Comparison of ENCODE assay signal across 1 cellular context in the genomic region with DNA sequence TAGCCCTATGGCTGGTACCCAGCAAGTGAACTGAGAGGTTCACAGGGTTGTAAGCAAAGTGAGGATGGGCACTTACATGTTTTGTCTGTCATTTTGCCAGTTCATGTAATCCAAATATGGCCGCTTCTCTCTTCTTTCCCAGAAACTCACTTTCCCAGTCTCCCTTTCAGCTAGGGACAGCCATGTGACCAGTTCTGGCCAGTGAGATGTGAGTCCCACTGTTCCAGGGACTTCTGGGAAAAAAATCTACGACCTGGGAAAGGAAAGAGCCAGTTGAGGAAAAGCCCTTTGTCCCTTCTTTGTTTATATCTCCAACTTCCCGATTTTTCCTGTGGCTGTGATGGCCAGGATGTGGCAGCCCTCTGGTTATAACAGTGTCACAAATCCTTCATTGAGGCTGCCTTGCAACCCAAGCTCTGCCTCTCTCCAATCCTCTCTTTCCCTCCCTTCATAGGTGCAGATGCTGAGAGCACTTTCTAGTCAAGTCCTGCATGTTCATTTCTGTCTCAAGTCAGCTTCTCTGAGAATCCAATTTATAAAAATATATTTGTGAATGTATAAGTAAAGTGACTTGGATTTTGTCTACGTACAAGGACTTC.
TF ChIP-seq lines count a peak whose summit lies in the region.

No MANE protein-coding gene starts in this region.

TF ChIP-seq in HepG2, 621 proteins besides CTCF, POLR2A, EP300 and RAD21 (continued from another document and continues in another):
- TF ChIP-seq, protein P1, sequence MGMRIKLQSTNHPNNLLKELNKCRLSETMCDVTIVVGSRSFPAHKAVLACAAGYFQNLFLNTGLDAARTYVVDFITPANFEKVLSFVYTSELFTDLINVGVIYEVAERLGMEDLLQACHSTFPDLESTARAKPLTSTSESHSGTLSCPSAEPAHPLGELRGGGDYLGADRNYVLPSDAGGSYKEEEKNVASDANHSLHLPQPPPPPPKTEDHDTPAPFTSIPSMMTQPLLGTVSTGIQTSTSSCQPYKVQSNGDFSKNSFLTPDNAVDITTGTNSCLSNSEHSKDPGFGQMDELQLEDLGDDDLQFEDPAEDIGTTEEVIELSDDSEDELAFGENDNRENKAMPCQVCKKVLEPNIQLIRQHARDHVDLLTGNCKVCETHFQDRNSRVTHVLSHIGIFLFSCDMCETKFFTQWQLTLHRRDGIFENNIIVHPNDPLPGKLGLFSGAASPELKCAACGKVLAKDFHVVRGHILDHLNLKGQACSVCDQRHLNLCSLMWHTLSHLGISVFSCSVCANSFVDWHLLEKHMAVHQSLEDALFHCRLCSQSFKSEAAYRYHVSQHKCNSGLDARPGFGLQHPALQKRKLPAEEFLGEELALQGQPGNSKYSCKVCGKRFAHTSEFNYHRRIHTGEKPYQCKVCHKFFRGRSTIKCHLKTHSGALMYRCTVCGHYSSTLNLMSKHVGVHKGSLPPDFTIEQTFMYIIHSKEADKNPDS (CRISPR knock-in tag; IDR thresholded peaks at IDR 0.05): no peak
- TF ChIP-seq FOXC1 (CRISPR knock-in tag; IDR thresholded peaks at IDR 0.05; ENCODE audit: borderline replicate concordance): no peak
- TF ChIP-seq MLLT10 (CRISPR knock-in tag; IDR thresholded peaks at IDR 0.05): no peak
- no peak for TF ChIP-seq IRX3 (CRISPR knock-in tag; IDR thresholded peaks at IDR 0.05; ENCODE audit: borderline replicate concordance, low read depth)
- no peak for TF ChIP-seq RARG (CRISPR knock-in tag; IDR thresholded peaks at IDR 0.05; ENCODE audit: low read depth)
- TF ChIP-seq KMT2B (CRISPR knock-in tag; IDR thresholded peaks at IDR 0.05): no peak
- TF ChIP-seq SMAD3 (CRISPR knock-in tag; IDR thresholded peaks at IDR 0.05): no peak
- TF ChIP-seq ZFY (CRISPR knock-in tag; IDR thresholded peaks at IDR 0.05): no peak
- no peak for TF ChIP-seq DNMT3B (CRISPR knock-in tag; conservative IDR thresholded peaks at IDR 0.05)
- TF ChIP-seq GPN1 (CRISPR knock-in tag; IDR thresholded peaks at IDR 0.05; ENCODE audit: borderline replicate concordance): no peak
- TF ChIP-seq, protein P2, sequence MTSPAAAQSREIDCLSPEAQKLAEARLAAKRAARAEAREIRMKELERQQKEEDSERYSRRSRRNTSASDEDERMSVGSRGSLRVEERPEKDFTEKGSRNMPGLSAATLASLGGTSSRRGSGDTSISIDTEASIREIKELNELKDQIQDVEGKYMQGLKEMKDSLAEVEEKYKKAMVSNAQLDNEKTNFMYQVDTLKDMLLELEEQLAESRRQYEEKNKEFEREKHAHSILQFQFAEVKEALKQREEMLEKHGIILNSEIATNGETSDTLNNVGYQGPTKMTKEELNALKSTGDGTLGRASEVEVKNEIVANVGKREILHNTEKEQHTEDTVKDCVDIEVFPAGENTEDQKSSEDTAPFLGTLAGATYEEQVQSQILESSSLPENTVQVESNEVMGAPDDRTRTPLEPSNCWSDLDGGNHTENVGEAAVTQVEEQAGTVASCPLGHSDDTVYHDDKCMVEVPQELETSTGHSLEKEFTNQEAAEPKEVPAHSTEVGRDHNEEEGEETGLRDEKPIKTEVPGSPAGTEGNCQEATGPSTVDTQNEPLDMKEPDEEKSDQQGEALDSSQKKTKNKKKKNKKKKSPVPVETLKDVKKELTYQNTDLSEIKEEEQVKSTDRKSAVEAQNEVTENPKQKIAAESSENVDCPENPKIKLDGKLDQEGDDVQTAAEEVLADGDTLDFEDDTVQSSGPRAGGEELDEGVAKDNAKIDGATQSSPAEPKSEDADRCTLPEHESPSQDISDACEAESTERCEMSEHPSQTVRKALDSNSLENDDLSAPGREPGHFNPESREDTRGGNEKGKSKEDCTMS (CRISPR knock-in tag; conservative IDR thresholded peaks at IDR 0.05): no peak
- TF ChIP-seq, protein P3, sequence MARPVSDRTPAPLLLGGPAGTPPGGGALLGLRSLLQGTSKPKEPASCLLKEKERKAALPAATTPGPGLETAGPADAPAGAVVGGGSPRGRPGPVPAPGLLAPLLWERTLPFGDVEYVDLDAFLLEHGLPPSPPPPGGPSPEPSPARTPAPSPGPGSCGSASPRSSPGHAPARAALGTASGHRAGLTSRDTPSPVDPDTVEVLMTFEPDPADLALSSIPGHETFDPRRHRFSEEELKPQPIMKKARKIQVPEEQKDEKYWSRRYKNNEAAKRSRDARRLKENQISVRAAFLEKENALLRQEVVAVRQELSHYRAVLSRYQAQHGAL (CRISPR knock-in tag; IDR thresholded peaks at IDR 0.05; ENCODE audit: not compliant biosample characterization): no peak
- TF ChIP-seq ZNF598 (CRISPR knock-in tag; IDR thresholded peaks at IDR 0.05; ENCODE audit: borderline replicate concordance): no peak
- TF ChIP-seq ZNF143 (CRISPR knock-in tag; IDR thresholded peaks at IDR 0.05): peak; percentile 94
- TF ChIP-seq CHCHD3 (CRISPR knock-in tag; IDR thresholded peaks at IDR 0.05): no peak
- no peak for TF ChIP-seq ASH2L (IDR thresholded peaks at IDR 0.05; ENCODE audit: insufficient read length, low read depth, low read length)
- no peak for TF ChIP-seq ZNF510 (CRISPR knock-in tag; IDR thresholded peaks at IDR 0.05; ENCODE audit: low read depth)
- TF ChIP-seq, protein P4, sequence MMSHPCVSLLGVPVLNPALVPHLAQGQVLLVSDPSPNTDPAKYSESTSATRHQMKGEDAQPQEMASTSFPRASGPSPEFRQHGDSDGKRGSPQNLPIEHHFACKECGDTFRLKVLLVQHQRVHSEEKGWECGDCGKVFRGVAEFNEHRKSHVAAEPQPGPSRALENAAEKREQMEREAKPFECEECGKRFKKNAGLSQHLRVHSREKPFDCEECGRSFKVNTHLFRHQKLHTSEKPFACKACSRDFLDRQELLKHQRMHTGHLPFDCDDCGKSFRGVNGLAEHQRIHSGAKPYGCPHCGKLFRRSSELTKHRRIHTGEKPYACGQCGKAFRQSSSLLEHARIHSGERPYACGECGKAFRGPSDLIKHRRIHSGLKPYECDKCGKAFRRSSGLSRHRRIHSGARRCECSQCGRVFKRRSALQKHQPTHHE (CRISPR knock-in tag; IDR thresholded peaks at IDR 0.05; ENCODE audit: borderline replicate concordance): no peak
- TF ChIP-seq TBX3 (IDR thresholded peaks at IDR 0.05; ENCODE audit: borderline replicate concordance): no peak
- no peak for TF ChIP-seq ZBTB42 (CRISPR knock-in tag; IDR thresholded peaks at IDR 0.05)
- TF ChIP-seq, protein P5, sequence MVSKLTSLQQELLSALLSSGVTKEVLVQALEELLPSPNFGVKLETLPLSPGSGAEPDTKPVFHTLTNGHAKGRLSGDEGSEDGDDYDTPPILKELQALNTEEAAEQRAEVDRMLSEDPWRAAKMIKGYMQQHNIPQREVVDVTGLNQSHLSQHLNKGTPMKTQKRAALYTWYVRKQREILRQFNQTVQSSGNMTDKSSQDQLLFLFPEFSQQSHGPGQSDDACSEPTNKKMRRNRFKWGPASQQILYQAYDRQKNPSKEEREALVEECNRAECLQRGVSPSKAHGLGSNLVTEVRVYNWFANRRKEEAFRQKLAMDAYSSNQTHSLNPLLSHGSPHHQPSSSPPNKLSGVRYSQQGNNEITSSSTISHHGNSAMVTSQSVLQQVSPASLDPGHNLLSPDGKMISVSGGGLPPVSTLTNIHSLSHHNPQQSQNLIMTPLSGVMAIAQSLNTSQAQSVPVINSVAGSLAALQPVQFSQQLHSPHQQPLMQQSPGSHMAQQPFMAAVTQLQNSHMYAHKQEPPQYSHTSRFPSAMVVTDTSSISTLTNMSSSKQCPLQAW (CRISPR knock-in tag; IDR thresholded peaks at IDR 0.05): no peak
- no peak for TF ChIP-seq ZSCAN20 (CRISPR knock-in tag; IDR thresholded peaks at IDR 0.05; ENCODE audit: borderline replicate concordance)
- TF ChIP-seq, protein P6, sequence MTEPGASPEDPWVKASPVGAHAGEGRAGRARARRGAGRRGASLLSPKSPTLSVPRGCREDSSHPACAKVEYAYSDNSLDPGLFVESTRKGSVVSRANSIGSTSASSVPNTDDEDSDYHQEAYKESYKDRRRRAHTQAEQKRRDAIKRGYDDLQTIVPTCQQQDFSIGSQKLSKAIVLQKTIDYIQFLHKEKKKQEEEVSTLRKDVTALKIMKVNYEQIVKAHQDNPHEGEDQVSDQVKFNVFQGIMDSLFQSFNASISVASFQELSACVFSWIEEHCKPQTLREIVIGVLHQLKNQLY (CRISPR knock-in tag; IDR thresholded peaks at IDR 0.05): no peak
- TF ChIP-seq ZNF569 (CRISPR knock-in tag; IDR thresholded peaks at IDR 0.05; ENCODE audit: borderline replicate concordance): no peak
- TF ChIP-seq ZMYM4 (CRISPR knock-in tag; IDR thresholded peaks at IDR 0.05): peak; percentile 61; the same call in 1 of the 2 replicates
- no peak for TF ChIP-seq KLF11 (CRISPR knock-in tag; IDR thresholded peaks at IDR 0.05)
- TF ChIP-seq, protein P7, sequence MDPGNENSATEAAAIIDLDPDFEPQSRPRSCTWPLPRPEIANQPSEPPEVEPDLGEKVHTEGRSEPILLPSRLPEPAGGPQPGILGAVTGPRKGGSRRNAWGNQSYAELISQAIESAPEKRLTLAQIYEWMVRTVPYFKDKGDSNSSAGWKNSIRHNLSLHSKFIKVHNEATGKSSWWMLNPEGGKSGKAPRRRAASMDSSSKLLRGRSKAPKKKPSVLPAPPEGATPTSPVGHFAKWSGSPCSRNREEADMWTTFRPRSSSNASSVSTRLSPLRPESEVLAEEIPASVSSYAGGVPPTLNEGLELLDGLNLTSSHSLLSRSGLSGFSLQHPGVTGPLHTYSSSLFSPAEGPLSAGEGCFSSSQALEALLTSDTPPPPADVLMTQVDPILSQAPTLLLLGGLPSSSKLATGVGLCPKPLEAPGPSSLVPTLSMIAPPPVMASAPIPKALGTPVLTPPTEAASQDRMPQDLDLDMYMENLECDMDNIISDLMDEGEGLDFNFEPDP (CRISPR knock-in tag; conservative IDR thresholded peaks at IDR 0.05): no peak
- peak; percentile 45; the same call in 1 of the 2 replicates for TF ChIP-seq SUZ12 (IDR thresholded peaks at IDR 0.05; ENCODE audit: low read depth, low read length)
- TF ChIP-seq GABPA (IDR thresholded peaks at IDR 0.05; ENCODE audit: low read depth, low read length): no peak
- TF ChIP-seq GABPA (CRISPR knock-in tag; IDR thresholded peaks at IDR 0.05; ENCODE audit: low read depth): peak; percentile 21; the same call in 1 of the 2 replicates
- TF ChIP-seq, protein P8, sequence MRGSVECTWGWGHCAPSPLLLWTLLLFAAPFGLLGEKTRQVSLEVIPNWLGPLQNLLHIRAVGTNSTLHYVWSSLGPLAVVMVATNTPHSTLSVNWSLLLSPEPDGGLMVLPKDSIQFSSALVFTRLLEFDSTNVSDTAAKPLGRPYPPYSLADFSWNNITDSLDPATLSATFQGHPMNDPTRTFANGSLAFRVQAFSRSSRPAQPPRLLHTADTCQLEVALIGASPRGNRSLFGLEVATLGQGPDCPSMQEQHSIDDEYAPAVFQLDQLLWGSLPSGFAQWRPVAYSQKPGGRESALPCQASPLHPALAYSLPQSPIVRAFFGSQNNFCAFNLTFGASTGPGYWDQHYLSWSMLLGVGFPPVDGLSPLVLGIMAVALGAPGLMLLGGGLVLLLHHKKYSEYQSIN (CRISPR knock-in tag; IDR thresholded peaks at IDR 0.05; ENCODE audit: borderline replicate concordance): no peak
- TF ChIP-seq, protein P9, sequence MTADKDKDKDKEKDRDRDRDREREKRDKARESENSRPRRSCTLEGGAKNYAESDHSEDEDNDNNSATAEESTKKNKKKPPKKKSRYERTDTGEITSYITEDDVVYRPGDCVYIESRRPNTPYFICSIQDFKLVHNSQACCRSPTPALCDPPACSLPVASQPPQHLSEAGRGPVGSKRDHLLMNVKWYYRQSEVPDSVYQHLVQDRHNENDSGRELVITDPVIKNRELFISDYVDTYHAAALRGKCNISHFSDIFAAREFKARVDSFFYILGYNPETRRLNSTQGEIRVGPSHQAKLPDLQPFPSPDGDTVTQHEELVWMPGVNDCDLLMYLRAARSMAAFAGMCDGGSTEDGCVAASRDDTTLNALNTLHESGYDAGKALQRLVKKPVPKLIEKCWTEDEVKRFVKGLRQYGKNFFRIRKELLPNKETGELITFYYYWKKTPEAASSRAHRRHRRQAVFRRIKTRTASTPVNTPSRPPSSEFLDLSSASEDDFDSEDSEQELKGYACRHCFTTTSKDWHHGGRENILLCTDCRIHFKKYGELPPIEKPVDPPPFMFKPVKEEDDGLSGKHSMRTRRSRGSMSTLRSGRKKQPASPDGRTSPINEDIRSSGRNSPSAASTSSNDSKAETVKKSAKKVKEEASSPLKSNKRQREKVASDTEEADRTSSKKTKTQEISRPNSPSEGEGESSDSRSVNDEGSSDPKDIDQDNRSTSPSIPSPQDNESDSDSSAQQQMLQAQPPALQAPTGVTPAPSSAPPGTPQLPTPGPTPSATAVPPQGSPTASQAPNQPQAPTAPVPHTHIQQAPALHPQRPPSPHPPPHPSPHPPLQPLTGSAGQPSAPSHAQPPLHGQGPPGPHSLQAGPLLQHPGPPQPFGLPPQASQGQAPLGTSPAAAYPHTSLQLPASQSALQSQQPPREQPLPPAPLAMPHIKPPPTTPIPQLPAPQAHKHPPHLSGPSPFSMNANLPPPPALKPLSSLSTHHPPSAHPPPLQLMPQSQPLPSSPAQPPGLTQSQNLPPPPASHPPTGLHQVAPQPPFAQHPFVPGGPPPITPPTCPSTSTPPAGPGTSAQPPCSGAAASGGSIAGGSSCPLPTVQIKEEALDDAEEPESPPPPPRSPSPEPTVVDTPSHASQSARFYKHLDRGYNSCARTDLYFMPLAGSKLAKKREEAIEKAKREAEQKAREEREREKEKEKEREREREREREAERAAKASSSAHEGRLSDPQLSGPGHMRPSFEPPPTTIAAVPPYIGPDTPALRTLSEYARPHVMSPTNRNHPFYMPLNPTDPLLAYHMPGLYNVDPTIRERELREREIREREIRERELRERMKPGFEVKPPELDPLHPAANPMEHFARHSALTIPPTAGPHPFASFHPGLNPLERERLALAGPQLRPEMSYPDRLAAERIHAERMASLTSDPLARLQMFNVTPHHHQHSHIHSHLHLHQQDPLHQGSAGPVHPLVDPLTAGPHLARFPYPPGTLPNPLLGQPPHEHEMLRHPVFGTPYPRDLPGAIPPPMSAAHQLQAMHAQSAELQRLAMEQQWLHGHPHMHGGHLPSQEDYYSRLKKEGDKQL (CRISPR knock-in tag; IDR thresholded peaks at IDR 0.05; ENCODE audit: low read depth): no peak
- TF ChIP-seq ZNF331 (CRISPR knock-in tag; IDR thresholded peaks at IDR 0.05): no peak
- TF ChIP-seq, protein P10, sequence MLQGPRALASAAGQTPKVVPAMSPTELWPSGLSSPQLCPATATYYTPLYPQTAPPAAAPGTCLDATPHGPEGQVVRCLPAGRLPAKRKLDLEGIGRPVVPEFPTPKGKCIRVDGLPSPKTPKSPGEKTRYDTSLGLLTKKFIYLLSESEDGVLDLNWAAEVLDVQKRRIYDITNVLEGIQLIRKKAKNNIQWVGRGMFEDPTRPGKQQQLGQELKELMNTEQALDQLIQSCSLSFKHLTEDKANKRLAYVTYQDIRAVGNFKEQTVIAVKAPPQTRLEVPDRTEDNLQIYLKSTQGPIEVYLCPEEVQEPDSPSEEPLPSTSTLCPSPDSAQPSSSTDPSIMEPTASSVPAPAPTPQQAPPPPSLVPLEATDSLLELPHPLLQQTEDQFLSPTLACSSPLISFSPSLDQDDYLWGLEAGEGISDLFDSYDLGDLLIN (CRISPR knock-in tag; IDR thresholded peaks at IDR 0.05; ENCODE audit: borderline replicate concordance): no peak
- TF ChIP-seq ZNF451 (CRISPR knock-in tag; IDR thresholded peaks at IDR 0.05): no peak
- TF ChIP-seq MZF1 (CRISPR knock-in tag; IDR thresholded peaks at IDR 0.05; ENCODE audit: borderline replicate concordance): no peak
- no peak for TF ChIP-seq ZNF570 (CRISPR knock-in tag; IDR thresholded peaks at IDR 0.05; ENCODE audit: borderline replicate concordance)
- peak; percentile 94 for TF ChIP-seq THAP11 (CRISPR knock-in tag; IDR thresholded peaks at IDR 0.05)
- TF ChIP-seq ZNF432 (CRISPR knock-in tag; IDR thresholded peaks at IDR 0.05; ENCODE audit: borderline replicate concordance): no peak
